In genomic region chr9:128881627-128881883, GRCh38 we compare ENCODE assay signal across 1 cellular context.
A peak's percentile ranks its signal among the peaks of the same experiment; 100 is the strongest.
TF ChIP-seq lines count a peak whose summit lies in the region.

No MANE protein-coding gene starts in this region.

TF ChIP-seq in H1, 55 proteins besides CTCF, POLR2A, EP300 and RAD21:
- TF ChIP-seq, protein P1, sequence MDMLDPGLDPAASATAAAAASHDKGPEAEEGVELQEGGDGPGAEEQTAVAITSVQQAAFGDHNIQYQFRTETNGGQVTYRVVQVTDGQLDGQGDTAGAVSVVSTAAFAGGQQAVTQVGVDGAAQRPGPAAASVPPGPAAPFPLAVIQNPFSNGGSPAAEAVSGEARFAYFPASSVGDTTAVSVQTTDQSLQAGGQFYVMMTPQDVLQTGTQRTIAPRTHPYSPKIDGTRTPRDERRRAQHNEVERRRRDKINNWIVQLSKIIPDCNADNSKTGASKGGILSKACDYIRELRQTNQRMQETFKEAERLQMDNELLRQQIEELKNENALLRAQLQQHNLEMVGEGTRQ (IDR thresholded peaks at IDR 0.05; ENCODE audit: low read length), result 0 out of 2 replicates have a peak, but pooled peaks have one; percentile 17
- TF ChIP-seq SAP30 (IDR thresholded peaks at IDR 0.05; ENCODE audit: insufficient read depth, insufficient replicate concordance, low read length) (peak; percentile 79), KDM1A (IDR thresholded peaks at IDR 0.05; ENCODE audit: borderline replicate concordance, low read length) (peak; percentile 90; the same call in 1 of the 2 replicates), MAFK (IDR thresholded peaks at IDR 0.05; ENCODE audit: low read depth, low read length) (no peak)
TF ChIP-seq in H1: peak in this region for 3.
